1 cellular context compared by ENCODE assay signal in the genomic region with DNA sequence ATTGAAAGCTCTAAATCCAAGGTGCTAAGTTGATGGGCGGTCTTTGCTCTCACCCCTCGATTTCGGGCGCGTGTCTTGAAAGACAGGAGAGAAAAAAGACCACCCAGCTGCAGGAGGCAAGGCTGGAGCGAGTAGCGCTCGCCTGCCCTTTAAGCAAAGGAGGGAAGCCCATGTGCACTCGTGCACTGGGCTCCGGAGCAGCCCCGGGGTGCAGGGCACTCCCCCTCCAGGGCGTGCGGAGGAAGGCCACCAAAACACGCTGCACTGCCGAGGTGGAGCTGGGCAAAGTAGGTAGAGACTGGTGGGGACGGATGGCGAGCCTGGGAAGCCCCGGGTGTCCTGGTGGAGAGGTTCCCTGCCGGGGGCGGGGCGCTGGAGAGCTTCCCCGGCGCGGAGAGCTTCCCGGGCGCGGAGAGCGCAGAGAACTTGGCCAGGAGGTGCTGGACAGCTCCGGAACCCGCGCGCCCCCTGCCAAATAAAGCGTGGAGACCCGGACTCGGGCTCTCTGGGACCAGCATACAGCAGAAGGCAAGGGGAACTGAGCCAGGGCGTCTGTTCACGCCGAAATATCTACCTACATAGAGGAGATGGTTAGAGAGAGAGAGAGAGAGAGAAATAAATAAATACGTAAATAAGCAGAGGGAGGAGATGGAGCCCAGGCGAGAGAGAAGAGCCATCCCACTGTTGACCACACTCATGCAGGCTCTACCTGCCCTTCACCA.
A peak's percentile ranks its signal among the peaks of the same experiment; 100 is the strongest.
TF ChIP-seq lines count a peak whose summit lies in the region.

No MANE protein-coding gene starts in this region.

TF ChIP-seq in HepG2, 621 proteins besides CTCF, POLR2A, EP300 and RAD21 (continued from another document):
- TF ChIP-seq, protein P1, sequence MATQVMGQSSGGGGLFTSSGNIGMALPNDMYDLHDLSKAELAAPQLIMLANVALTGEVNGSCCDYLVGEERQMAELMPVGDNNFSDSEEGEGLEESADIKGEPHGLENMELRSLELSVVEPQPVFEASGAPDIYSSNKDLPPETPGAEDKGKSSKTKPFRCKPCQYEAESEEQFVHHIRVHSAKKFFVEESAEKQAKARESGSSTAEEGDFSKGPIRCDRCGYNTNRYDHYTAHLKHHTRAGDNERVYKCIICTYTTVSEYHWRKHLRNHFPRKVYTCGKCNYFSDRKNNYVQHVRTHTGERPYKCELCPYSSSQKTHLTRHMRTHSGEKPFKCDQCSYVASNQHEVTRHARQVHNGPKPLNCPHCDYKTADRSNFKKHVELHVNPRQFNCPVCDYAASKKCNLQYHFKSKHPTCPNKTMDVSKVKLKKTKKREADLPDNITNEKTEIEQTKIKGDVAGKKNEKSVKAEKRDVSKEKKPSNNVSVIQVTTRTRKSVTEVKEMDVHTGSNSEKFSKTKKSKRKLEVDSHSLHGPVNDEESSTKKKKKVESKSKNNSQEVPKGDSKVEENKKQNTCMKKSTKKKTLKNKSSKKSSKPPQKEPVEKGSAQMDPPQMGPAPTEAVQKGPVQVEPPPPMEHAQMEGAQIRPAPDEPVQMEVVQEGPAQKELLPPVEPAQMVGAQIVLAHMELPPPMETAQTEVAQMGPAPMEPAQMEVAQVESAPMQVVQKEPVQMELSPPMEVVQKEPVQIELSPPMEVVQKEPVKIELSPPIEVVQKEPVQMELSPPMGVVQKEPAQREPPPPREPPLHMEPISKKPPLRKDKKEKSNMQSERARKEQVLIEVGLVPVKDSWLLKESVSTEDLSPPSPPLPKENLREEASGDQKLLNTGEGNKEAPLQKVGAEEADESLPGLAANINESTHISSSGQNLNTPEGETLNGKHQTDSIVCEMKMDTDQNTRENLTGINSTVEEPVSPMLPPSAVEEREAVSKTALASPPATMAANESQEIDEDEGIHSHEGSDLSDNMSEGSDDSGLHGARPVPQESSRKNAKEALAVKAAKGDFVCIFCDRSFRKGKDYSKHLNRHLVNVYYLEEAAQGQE (IDR thresholded peaks at IDR 0.05; ENCODE audit: borderline replicate concordance in 1 of 2, low read depth in 1 of 2, low read length in 2 of 2), result peak; percentile 39 to 86
- TF ChIP-seq FOXK2 (IDR thresholded peaks at IDR 0.05), result no peak
- 0 out of 2 replicates have a peak, but pooled peaks have one; percentile 42 for TF ChIP-seq EZH2 (conservative IDR thresholded peaks at IDR 0.05; ENCODE audit: low read depth, low read length)
- TF ChIP-seq FOXM1 (CRISPR knock-in tag; IDR thresholded peaks at IDR 0.05), result no peak
- no peak for TF ChIP-seq MED8 (CRISPR knock-in tag; IDR thresholded peaks at IDR 0.05; ENCODE audit: insufficient replicate concordance)
- TF ChIP-seq SALL2 (CRISPR knock-in tag; IDR thresholded peaks at IDR 0.05), result no peak
- TF ChIP-seq, protein P2, sequence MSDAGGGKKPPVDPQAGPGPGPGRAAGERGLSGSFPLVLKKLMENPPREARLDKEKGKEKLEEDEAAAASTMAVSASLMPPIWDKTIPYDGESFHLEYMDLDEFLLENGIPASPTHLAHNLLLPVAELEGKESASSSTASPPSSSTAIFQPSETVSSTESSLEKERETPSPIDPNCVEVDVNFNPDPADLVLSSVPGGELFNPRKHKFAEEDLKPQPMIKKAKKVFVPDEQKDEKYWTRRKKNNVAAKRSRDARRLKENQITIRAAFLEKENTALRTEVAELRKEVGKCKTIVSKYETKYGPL (CRISPR knock-in tag; IDR thresholded peaks at IDR 0.05), result no peak
- no peak for TF ChIP-seq ISX (CRISPR knock-in tag; conservative IDR thresholded peaks at IDR 0.05)
